ENCODE assay signal across 17 cellular contexts in the genomic region with DNA sequence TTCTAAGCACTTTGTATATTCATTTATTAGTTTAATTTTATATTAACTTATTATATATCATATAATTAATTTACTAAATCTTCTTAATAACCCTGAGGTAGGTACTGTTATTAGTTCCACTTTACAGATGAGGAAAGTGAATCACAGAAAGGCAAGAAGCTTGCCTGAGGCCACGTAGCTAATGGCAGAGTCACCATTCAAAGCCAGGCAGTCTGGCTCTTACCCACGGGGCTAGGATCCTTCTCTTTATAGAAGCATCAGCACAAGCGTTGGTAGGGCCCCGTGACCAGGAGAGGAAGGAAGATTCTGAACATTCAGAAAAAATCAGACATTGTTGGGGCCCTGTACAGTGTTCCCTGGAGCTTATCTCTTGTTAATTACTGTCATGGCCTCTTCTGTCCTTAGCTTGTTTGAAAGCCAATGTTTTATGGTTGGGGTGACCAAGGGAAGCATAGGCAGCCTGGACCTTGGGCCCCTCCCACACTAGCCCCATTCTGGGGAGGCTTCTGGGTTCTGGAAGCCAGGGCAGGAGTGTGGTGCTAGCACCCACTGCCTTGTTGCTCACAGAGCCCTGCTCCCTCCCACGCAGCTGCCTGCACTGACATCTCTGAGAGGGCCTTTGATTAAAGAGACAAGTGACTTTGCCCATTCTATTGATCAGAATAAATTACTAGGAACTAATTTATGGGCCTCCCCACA.
DNase-seq lines count a peak whose midpoint lies in the region; ATAC-seq lines count a peak whose summit lies in the region.
"Had no signal": no experiment of that assay in that cellular context is flagged by ENCODE, and none has a peak within 500 bp of the region (broad histone marks: within the 10 kb centered on the region; RNA-seq: fewer than 3 reads in every experiment).

No MANE protein-coding gene starts in this region.

- H3K27ac ChIP-seq in KOPT-K1 (ENCODE audit: low read depth, low read length, poor library complexity, severe bottlenecking): peak overlapping the region; percentile 19

- H3K4me3 Mint-ChIP-seq in stimulated activated memory B cell treated with anti-CD40 and anti-IgM and Interleukin-4, amounts not matched to agents 10 μg/mL and 1 μg/mL and 100 μg/mL, for 72 hours: no peak overlapping the region
- H3K4me3 Mint-ChIP-seq: activated CD4-positive, alpha-beta T cell treated with anti-CD3 and anti-CD28 coated beads, Interleukin-2, amount 10 ng/mL, durations not matched to agents 24 days and 14 days; central memory CD8-positive, alpha-beta T cell; immature natural killer cell had no signal

- ATAC-seq in stimulated activated memory B cell treated with anti-CD40 and anti-IgM and Interleukin-4, amounts not matched to agents 10 μg/mL and 1 μg/mL and 100 μg/mL, for 72 hours: no peak

- no peaks in the 10 kb centered on the region for H3K36me3 Mint-ChIP-seq in stimulated activated memory B cell treated with anti-CD40 and anti-IgM and Interleukin-4, amounts not matched to agents 10 μg/mL and 1 μg/mL and 100 μg/mL, for 72 hours
- H3K36me3 Mint-ChIP-seq: immature natural killer cell had no signal

- H3K36me3 ChIP-seq in KOPT-K1 (ENCODE audit: insufficient read depth, low read length): no peaks in the 10 kb centered on the region

- no peaks in the 10 kb centered on the region for H3K9me3 Mint-ChIP-seq in stimulated activated memory B cell treated with anti-CD40 and anti-IgM and Interleukin-4, amounts not matched to agents 10 μg/mL and 1 μg/mL and 100 μg/mL, for 72 hours
- H3K9me3 Mint-ChIP-seq: activated CD4-positive, alpha-beta T cell treated with anti-CD3 and anti-CD28 coated beads, Interleukin-2, amount 10 ng/mL, durations not matched to agents 24 days and 14 days; central memory CD8-positive, alpha-beta T cell; immature natural killer cell had no signal

- peaks cover 35% of the 10 kb centered on the region for H3K27me3 Mint-ChIP-seq in stimulated activated memory B cell treated with anti-CD40 and anti-IgM and Interleukin-4, amounts not matched to agents 10 μg/mL and 1 μg/mL and 100 μg/mL, for 72 hours

- no peaks in the 10 kb centered on the region for H3K4me1 Mint-ChIP-seq in stimulated activated memory B cell treated with anti-CD40 and anti-IgM and Interleukin-4, amounts not matched to agents 10 μg/mL and 1 μg/mL and 100 μg/mL, for 72 hours
- H3K4me1 Mint-ChIP-seq: activated CD4-positive, alpha-beta T cell treated with anti-CD3 and anti-CD28 coated beads, Interleukin-2, amount 10 ng/mL, durations not matched to agents 24 days and 14 days; central memory CD8-positive, alpha-beta T cell; immature natural killer cell had no signal

- DNase-seq in EL (peak; percentile 32), hepatic stellate cell (ENCODE audit: low spot score) (peak; percentile 8), retina (peak; percentile 64), cerebellar nuclear complex (lab: John Stamatoyannopoulos, UW) (no peak), NCI-H2196 (lab: John Stamatoyannopoulos, UW; ENCODE audit: unreplicated experiment) (no peak)
- DNase-seq: activated CD4-positive, alpha-beta T cell treated with anti-CD3 and anti-CD28 coated beads, Interleukin-2, amount 10 ng/mL, durations not matched to agents 24 days and 14 days; activated CD8-positive, alpha-beta memory T cell treated with anti-CD3 and anti-CD28 coated beads, Interleukin-2, amount 50 U/mL, for 48 hours; activated gamma-delta T cell treated with Interleukin-2 at 50 U/mL for 16 hours; amniotic stem cell; effector memory CD4-positive, alpha-beta T cell; immature natural killer cell; NCI-H1417; NCI-H524 treated with DMSO at 0.1 percent for 48 hours; T-helper 1 cell had no signal

- no peaks in the 10 kb centered on the region for H3K9me3 ChIP-seq in KOPT-K1 (ENCODE audit: insufficient read depth, low read length, poor library complexity, severe bottlenecking)

- H3K27ac Mint-ChIP-seq in stimulated activated memory B cell treated with anti-CD40 and anti-IgM and Interleukin-4, amounts not matched to agents 10 μg/mL and 1 μg/mL and 100 μg/mL, for 72 hours: no peak overlapping the region
- H3K27ac Mint-ChIP-seq: activated CD4-positive, alpha-beta T cell treated with anti-CD3 and anti-CD28 coated beads, Interleukin-2, amount 10 ng/mL, durations not matched to agents 24 days and 14 days; immature natural killer cell had no signal

Comparison
In these comparisons a context has a peak if more than half of its experiments do, and no peak if none do; other contexts are left out.
1. DNase-seq: peak in EL (single experiment), hepatic stellate cell (single experiment) and retina (single experiment); none in cerebellar nuclear complex (0 of 2) and NCI-H2196 (single experiment).